In genomic region chr7:18655506-18655905, GRCh38 we compare ENCODE assay signal across 20 cellular contexts.
"Had no signal": no experiment of that assay in that cellular context is flagged by ENCODE, and none has a peak within 500 bp of the region (broad histone marks: within the 10 kb centered on the region; RNA-seq: fewer than 3 reads in every experiment).

No MANE protein-coding gene starts in this region.

- DNase-seq: activated CD4-positive, alpha-beta T cell treated with anti-CD3 and anti-CD28 coated beads for 4 hours; activated CD8-positive, alpha-beta memory T cell treated with anti-CD3 and anti-CD28 coated beads, Interleukin-2, amount 50 U/mL, for 48 hours; activated CD8-positive, alpha-beta T cell treated with anti-CD3 and anti-CD28 coated beads, Interleukin-2, amount 10 ng/mL, durations not matched to agents 7 days and 5 days; activated T-cell treated with anti-CD3 and anti-CD28 coated beads, Interleukin-2, amount 50 U/mL, for 1 hour; amniotic stem cell; Kasumi-1; NCI-H1105 treated with DMSO at 0.1 percent for 48 hours; NCI-H1436 treated with DMSO at 0.1 percent for 48 hours; NCI-H187; NCI-H2081; NCI-H510A treated with DMSO at 0.1 percent for 48 hours; NCI-H69; NK-92 treated with Interleukin-12 subunit alpha and Interleukin-12 subunit beta, amount 100 ng/mL, for 24 hours; Peyer's patch; SHP77 had no signal

- H3K36me3 ChIP-seq: Peyer's patch had no signal

- H3K27me3 ChIP-seq: Peyer's patch, SJSA1 had no signal

- H3K4me3 Mint-ChIP-seq: activated CD8-positive, alpha-beta T cell treated with anti-CD3 and anti-CD28 coated beads, Interleukin-2, amount 10 ng/mL, durations not matched to agents 7 days and 5 days; activated naive CD4-positive, alpha-beta T cell treated with anti-CD3 and anti-CD28 coated beads, Interleukin-2, amount 50 U/mL, for 24 hours; T-helper 1 cell treated with Interleukin-12 subunit alpha and Interleukin-12 subunit beta and Interleukin-4 antibody, amounts not matched to agents 30 μg/mL and 1 μg/mL, for 36 hours had no signal

- H3K4me1 ChIP-seq: Peyer's patch had no signal

- H3K4me3 ChIP-seq: K562, Peyer's patch, SJSA1 had no signal

- H3K4me1 Mint-ChIP-seq: activated naive CD4-positive, alpha-beta T cell treated with anti-CD3 and anti-CD28 coated beads, Interleukin-2, amount 50 U/mL, for 24 hours had no signal

- H3K27ac ChIP-seq: Peyer's patch, SJSA1 had no signal

- H3K9me3 Mint-ChIP-seq: activated naive CD4-positive, alpha-beta T cell treated with anti-CD3 and anti-CD28 coated beads, Interleukin-2, amount 50 U/mL, for 24 hours had no signal

- H3K9me3 ChIP-seq: Peyer's patch, SJSA1 had no signal

- H3K36me3 Mint-ChIP-seq: activated naive CD4-positive, alpha-beta T cell treated with anti-CD3 and anti-CD28 coated beads, Interleukin-2, amount 50 U/mL, for 24 hours had no signal

- ATAC-seq: activated CD4-positive, CD25-positive, alpha-beta regulatory T cell treated with anti-CD3 and anti-CD28 coated beads, Interleukin-2, amount 50 U/mL, for 24 hours; activated CD8-positive, alpha-beta T cell treated with anti-CD3 and anti-CD28 coated beads, Interleukin-2, amount 10 ng/mL, durations not matched to agents 7 days and 5 days; K562 had no signal

- H3K27ac Mint-ChIP-seq: activated CD8-positive, alpha-beta T cell treated with anti-CD3 and anti-CD28 coated beads, Interleukin-2, amount 10 ng/mL, durations not matched to agents 7 days and 5 days; activated naive CD4-positive, alpha-beta T cell treated with anti-CD3 and anti-CD28 coated beads, Interleukin-2, amount 50 U/mL, for 24 hours; T-helper 1 cell treated with Interleukin-12 subunit alpha and Interleukin-12 subunit beta and Interleukin-4 antibody, amounts not matched to agents 30 μg/mL and 1 μg/mL, for 36 hours had no signal

- H3K27me3 Mint-ChIP-seq: activated naive CD4-positive, alpha-beta T cell treated with anti-CD3 and anti-CD28 coated beads, Interleukin-2, amount 50 U/mL, for 24 hours had no signal
